In genomic region chr1:37595440-37596181, GRCh38 we compare ENCODE assay signal across 8 cellular contexts. TPM values are rescaled to one million over a fixed set of nuclear protein-coding genes. Genes with fewer than 3 reads are reported as not detected.
DNase-seq lines count a peak whose midpoint lies in the region; ATAC-seq and TF ChIP-seq lines count a peak whose summit lies in the region.

Gene GNL2 (minus strand): TSS chr1:37595937. CDS start chr1:37595822, 115 bp downstream.

- peak within 1 kb of the TSS; percentile 98 for H3K4ac ChIP-seq in IMR-90 (ENCODE audit: low read depth, low read length)

- H3K9ac ChIP-seq in IMR-90 (ENCODE audit: low read depth, low read length), result peak within 1 kb of the TSS; percentile 91

- WGBS in IMR-90 (ENCODE audit: extremely low coverage in 2 of 2, insufficient read length in 1 of 2), 2 experiments, result 0% methylated on average over 22 of the region's 51 CpGs; no CpG with 5 or more reads in 1 of the 2 experiments

- in situ Hi-C loops in IMR-90 (cut with MboI; ENCODE audit: low sequenced_read_pairs), result loop anchor here (25.0 kb wide), 1 partner anchor 417 kb away; the partner anchor contains the start of genes FHL3 and UTP11

- peak within 1 kb of the TSS; percentile 95 for H4K91ac ChIP-seq in IMR-90 (ENCODE audit: insufficient read depth, low read depth, low read length)

- H3K4me3 ChIP-seq in IMR-90 (ENCODE audit: insufficient read depth, low read depth, low read length) (peak within 1 kb of the TSS; percentile 80), epithelial cell of esophagus (ENCODE audit: low read length) (peak within 1 kb of the TSS; percentile 85), mucosa of descending colon (peak within 1 kb of the TSS; percentile 61)

- peak within 1 kb of the TSS; percentile 95 for H2AK9ac ChIP-seq in IMR-90 (replicated peaks; ENCODE audit: low read depth, low read length, poor library complexity)

- peak within 1 kb of the TSS; percentile 68; the same call in 1 of the 2 replicates for H3K18ac ChIP-seq in IMR-90 (ENCODE audit: low read depth, low read length)

- DNase-seq in DMS 273 (lab: John Stamatoyannopoulos, UW; ENCODE audit: unreplicated experiment) (peak; percentile 99), IMR-90 (peak; percentile 95), OCI-M1 (lab: John Stamatoyannopoulos, UW) (peak; percentile 97), activated T-cell treated with anti-CD3 and anti-CD28 coated beads for 4 hours (peak; percentile 91), epithelial cell of esophagus (ENCODE audit: low read depth) (peak; percentile 97), mucosa of descending colon (peak; percentile 98 to 99 (median 99))
- peak; percentile 94 for DNase-seq in stimulated activated CD8-positive, alpha-beta memory T cell treated with anti-CD3 and anti-CD28 coated beads, Interleukin-4, amount 100 ng/mL, for 24 hours (ENCODE audit: low read depth)

- peaks cover 5% of the 10 kb centered on the region for H3K36me3 ChIP-seq in IMR-90 (ENCODE audit: control insufficient read depth, insufficient read depth, low read length)
- no peaks in the 10 kb centered on the region for H3K36me3 ChIP-seq in mucosa of descending colon (ENCODE audit: low read depth)

- peak within 1 kb of the TSS; percentile 88 for H3K56ac ChIP-seq in IMR-90 (ENCODE audit: extremely low read depth, insufficient read depth, low read length)

- peak within 1 kb of the TSS; percentile 97 for H2AFZ ChIP-seq in IMR-90 (replicated peaks; ENCODE audit: low read length, poor library complexity)

- dilution Hi-C loops in IMR-90 (cut with HindIII; ENCODE audit: low sequenced_read_pairs, unreplicated experiment), result no loop called here

- POLR2A ChIA-PET in IMR-90 (lab: Charles Lee; ENCODE audit: unreplicated experiment), result no interaction called here

- CTCF ChIA-PET in IMR-90 (lab: Yijun Ruan, JAX), result interaction anchor here (0.6 to 1.0 kb wide), 3 partner anchors 10 to 87 kb away, joined by 5 to 6 read pairs (median 5); no protein-coding TSS in a partner anchor

- peak within 1 kb of the TSS; percentile 79; the same call in 1 of the 2 replicates for H2BK120ac ChIP-seq in IMR-90 (ENCODE audit: low read depth, low read length)

- peaks cover 3% of the 10 kb centered on the region; the same call in 1 of the 2 replicates for H3K27me3 ChIP-seq in IMR-90 (ENCODE audit: control insufficient read depth, insufficient read depth, low read length)

- no peak within 1 kb of the TSS for H2BK20ac ChIP-seq in IMR-90 (ENCODE audit: low read depth, low read length)

- peaks cover 7% of the 10 kb centered on the region; the same call in 1 of the 2 replicates for H4K20me1 ChIP-seq in IMR-90 (ENCODE audit: insufficient read depth, low read length)

- peak within 1 kb of the TSS; percentile 98 for H3K14ac ChIP-seq in IMR-90 (replicated peaks; ENCODE audit: low read depth, low read length)

- H4K5ac ChIP-seq in IMR-90 (ENCODE audit: low read depth, low read length), result peak within 1 kb of the TSS; percentile 80

- H3K27ac ChIP-seq in IMR-90 (ENCODE audit: insufficient read depth, low read length), result peak within 1 kb of the TSS; percentile 88

- peak; percentile 91 for TF ChIP-seq POLR2A in IMR-90 (IDR thresholded peaks at IDR 0.05; ENCODE audit: low read depth, low read length)

- H3K4me1 ChIP-seq in IMR-90 (ENCODE audit: control insufficient read depth, insufficient read depth, low read length), result peaks cover 3% of the 10 kb centered on the region; the same call in 1 of the 2 replicates
- H3K4me1 ChIP-seq in mucosa of descending colon (ENCODE audit: low read depth), result peaks cover 18% of the 10 kb centered on the region

- intact Hi-C loops in IMR-90 (cut with micrococcal nuclease) (no loop called here), mucosa of descending colon (cut with DNase I, micrococcal nuclease) (no loop called here)

- peak within 1 kb of the TSS; percentile 87 to 92 for H4K8ac ChIP-seq in IMR-90 (ENCODE audit: low read depth in 2 of 2, low read length in 2 of 2)

- no peak for TF ChIP-seq RAD21 in IMR-90 (IDR thresholded peaks at IDR 0.05; ENCODE audit: low read length)

- H2BK5ac ChIP-seq in IMR-90 (ENCODE audit: low read depth, low read length, poor library complexity, severe bottlenecking), result peak within 1 kb of the TSS; percentile 81

- H3K4me2 ChIP-seq in IMR-90 (ENCODE audit: low read depth, low read length), result peak within 1 kb of the TSS; percentile 94

- peaks cover 3 to 34% of the 10 kb centered on the region in 2 experiments; a peak in 3 of 4 replicates for H3K79me1 ChIP-seq in IMR-90 (ENCODE audit: low read depth in 1 of 2, low read length in 2 of 2)

- no peaks in the 10 kb centered on the region for H3K9me1 ChIP-seq in IMR-90 (ENCODE audit: insufficient read depth, low read length)

- H2AK5ac ChIP-seq in IMR-90 (ENCODE audit: low read depth, low read length), result peak within 1 kb of the TSS; percentile 81

- no TSS peak for BruUV-seq in IMR-90 (replicated peaks; lab: Mats Ljungman, UMichigan)

- TF ChIP-seq CTCF in IMR-90 (conservative IDR thresholded peaks at IDR 0.05; ENCODE audit: low read depth, low read length) (no peak), epithelial cell of esophagus (IDR thresholded peaks at IDR 0.05; ENCODE audit: insufficient read depth, low read depth, low read length, missing control alignments) (no peak), mucosa of descending colon (IDR thresholded peaks at IDR 0.05) (no peak)

- H2BK15ac ChIP-seq in IMR-90 (ENCODE audit: low read depth, low read length), result peak within 1 kb of the TSS; percentile 54; the same call in 1 of the 3 replicates

- H3K23ac ChIP-seq in IMR-90 (ENCODE audit: low read depth, low read length), result peak within 1 kb of the TSS; percentile 95

- ATAC-seq in GM21528 (IDR thresholded peaks at IDR 0.05; ENCODE audit: low FRiP score, unreplicated experiment), result peak; percentile 97
- peak; percentile 100 for ATAC-seq in IMR-90 (ENCODE audit: low read depth)
- peak; percentile 100 for ATAC-seq in mucosa of descending colon

- H3K9me3 ChIP-seq in IMR-90 (ENCODE audit: control insufficient read depth, insufficient read depth, low read length) (no peaks in the 10 kb centered on the region), mucosa of descending colon (no peaks in the 10 kb centered on the region)

TF ChIP-seq in IMR-90, 13 proteins besides CTCF, POLR2A, EP300 and RAD21:
- TF ChIP-seq MXI1 (IDR thresholded peaks at IDR 0.05; ENCODE audit: borderline replicate concordance, low read depth, low read length) (peak; percentile 95), CEBPB (IDR thresholded peaks at IDR 0.05; ENCODE audit: low read depth, low read length) (no peak), BHLHE40 (IDR thresholded peaks at IDR 0.05; ENCODE audit: low read depth, low read length) (no peak), MAZ (IDR thresholded peaks at IDR 0.05; ENCODE audit: borderline replicate concordance, low read depth, low read length) (peak; percentile 89), RCOR1 (IDR thresholded peaks at IDR 0.05; ENCODE audit: insufficient replicate concordance, low read length) (no peak), USF2 (IDR thresholded peaks at IDR 0.05; ENCODE audit: low read depth, low read length) (peak; percentile 95)

RNA-seq across cellular contexts. Expression of gene GNL2, which starts in this region (rescaled TPM):
- total RNA-seq in IMR-90 (2012; rRNA removed), result 77.4 and 90.3 TPM in 2 replicates
- polyA plus RNA-seq in IMR-90 (2012; rRNA removed), result 42.9 and 49.4 TPM in 2 replicates
- 5.1 and 7.4 TPM in 2 replicates for polyA plus RNA-seq in IMR-90 (2012; cell fraction: cytosol; rRNA removed)
- polyA plus RNA-seq in IMR-90 (2012; cell fraction: nucleus; rRNA removed; ENCODE audit: low replicate concordance), result 39.3 and 88.3 TPM in 2 replicates
- 10 to 100 TPM; 31.2 to 38.4 (median 34.0) TPM for total RNA-seq in mucosa of descending colon

Comparison
In these comparisons a context has a peak if more than half of its experiments do, and no peak if none do; other contexts are left out.
1. Peak in every context shown above with its lines: DNase-seq, ATAC-seq, H3K4me3 ChIP-seq and H3K27ac ChIP-seq.